ENCODE assay signal across 19 cellular contexts in genomic region chr20:64090165-64090564, GRCh38. TPM values are rescaled to one million over a fixed set of nuclear protein-coding genes. Genes with fewer than 3 reads are reported as not detected.
DNase-seq lines count a peak whose midpoint lies in the region; FAIRE-seq and TF ChIP-seq lines count a peak whose summit lies in the region.
"Had no signal": no experiment of that assay in that cellular context is flagged by ENCODE, and none has a peak within 500 bp of the region (broad histone marks: within the 10 kb centered on the region; RNA-seq: fewer than 3 reads in every experiment).

No MANE protein-coding gene starts in this region.

- no TSS peak for BruUV-seq in mammary epithelial cell (replicated peaks; lab: Mats Ljungman, UMichigan)

- CTCF ChIA-PET in mammary epithelial cell (lab: Charles Lee; ENCODE audit: low non-redundant PET): no interaction called here

- intact Hi-C loops in mammary epithelial cell (cut with micrococcal nuclease): no loop called here

- FAIRE-seq in HTR-8/SVneo (lab: Jason Lieb, UNC): peak; percentile 60

- dilution Hi-C loops in mammary epithelial cell (cut with HindIII; ENCODE audit: low sequenced_read_pairs): no loop called here

- no peaks in the 10 kb centered on the region for H3K4me1 ChIP-seq in mammary epithelial cell (ENCODE audit: insufficient read depth, low read length)
- H3K4me1 ChIP-seq: sigmoid colon had no signal

- WGBS in mammary epithelial cell (ENCODE audit: low coverage, missing lambda C conversion rate): 69% methylated on average over 6 of the region's 10 CpGs

- H3K79me2 ChIP-seq in neural cell (replicated peaks; ENCODE audit: insufficient read depth, low read length) (peaks cover 6% of the 10 kb centered on the region), mammary epithelial cell (ENCODE audit: insufficient read depth, low read length) (no peaks in the 10 kb centered on the region)

- H3K4me2 ChIP-seq in neural cell (ENCODE audit: low read length) (peak overlapping the region; percentile 72), mammary epithelial cell (ENCODE audit: insufficient read depth, low read depth, low read length) (no peak overlapping the region)
- H3K4me2 ChIP-seq: BLaER1, GM23338 had no signal

- no peak overlapping the region for H2AFZ ChIP-seq in neural cell (ENCODE audit: low read depth, low read length)
- no peak overlapping the region for H2AFZ ChIP-seq in mammary epithelial cell (ENCODE audit: low read depth, low read length)
- H2AFZ ChIP-seq: GM23338 had no signal

- peak; percentile 74 for TF ChIP-seq EP300 in neural cell (conservative IDR thresholded peaks at IDR 0.05; ENCODE audit: poor library complexity, severe bottlenecking)

- H3K9ac ChIP-seq in neural cell (ENCODE audit: low read length): peak overlapping the region; percentile 68
- H3K9ac ChIP-seq in mammary epithelial cell (ENCODE audit: insufficient read depth, low read length): no peak overlapping the region
- H3K9ac ChIP-seq: BLaER1 had no signal

- DNase-seq in DMS79 (lab: John Stamatoyannopoulos, UW) (peak; percentile 33), HTR-8/SVneo (ENCODE audit: insufficient read length, low spot score) (no peak), anterior cingulate cortex (lab: John Stamatoyannopoulos, UW) (peak in 35 of 58 donors; percentile 19 to 88 (median 41)), coronary artery (ENCODE audit: low spot score) (no peak), mammary epithelial cell (no peak), H4 (ENCODE audit: low spot score) (no peak)
- DNase-seq: activated B cell treated with CpG ODN at 0.5 μM for 24 hours; activated effector memory CD4-positive, alpha-beta T cell treated with anti-CD3 and anti-CD28 coated beads, Interleukin-2, amount 50 U/mL, for 16 hours; aorta; dermis blood vessel endothelial cell; nephron progenitor cell; sigmoid colon; stimulated activated CD4-positive, alpha-beta T cell treated with anti-CD3 and anti-CD28 coated beads, Interleukin-2, amount 100 ng/mL, for 48 hours had no signal

- H3F3A ChIP-seq in neural cell (ENCODE audit: insufficient read depth, low read length, poor library complexity, severe bottlenecking): no peaks in the 10 kb centered on the region

- H3K36me3 ChIP-seq in neural cell (ENCODE audit: insufficient read depth, low read length) (no peaks in the 10 kb centered on the region), mammary epithelial cell (ENCODE audit: insufficient read depth, low read length) (no peaks in the 10 kb centered on the region)
- H3K36me3 ChIP-seq: BLaER1, sigmoid colon, thoracic aorta had no signal

- TF ChIP-seq CTCF in neural cell (IDR thresholded peaks at IDR 0.05; ENCODE audit: poor library complexity, severe bottlenecking) (no peak), coronary artery (IDR thresholded peaks at IDR 0.05) (no peak), mammary epithelial cell (conservative IDR thresholded peaks at IDR 0.05 in 1 of 2, IDR thresholded peaks at IDR 0.05 in 1 of 2; ENCODE audit: extremely low read depth in 1 of 2, insufficient read depth in 1 of 2, low read depth in 1 of 2, low read length in 2 of 2) (no peak)

- no peak for TF ChIP-seq RAD21 in neural cell (conservative IDR thresholded peaks at IDR 0.05)

- in situ Hi-C loops in mammary epithelial cell (cut with MboI; ENCODE audit: low sequenced_read_pairs in 2 of 2): no loop called here

- no peaks in the 10 kb centered on the region for H4K20me1 ChIP-seq in neural cell (ENCODE audit: insufficient read depth)
- H4K20me1 ChIP-seq in mammary epithelial cell (ENCODE audit: insufficient read depth, low read length): no peaks in the 10 kb centered on the region

- H3K27me3 ChIP-seq in neural cell (ENCODE audit: insufficient read depth, low read depth, low read length): peaks cover 2% of the 10 kb centered on the region
- no peaks in the 10 kb centered on the region for H3K27me3 ChIP-seq in mammary epithelial cell (ENCODE audit: insufficient read depth, low read length)

- H3K9me2 ChIP-seq in neural cell (ENCODE audit: insufficient read depth, low read length): no peaks in the 10 kb centered on the region

- H3K4me3 ChIP-seq in neural cell (ENCODE audit: low read length) (peak overlapping the region; percentile 59), coronary artery (no peak overlapping the region), mammary epithelial cell (replicated peaks in 1 of 3; ENCODE audit: insufficient read depth in 1 of 3, low read depth in 2 of 3, low read length in 3 of 3) (no peak overlapping the region)
- H3K4me3 ChIP-seq: BLaER1, GM23338, sigmoid colon, thoracic aorta had no signal

- H3K9me3 ChIP-seq in neural cell (ENCODE audit: low read length) (no peaks in the 10 kb centered on the region), mammary epithelial cell (replicated peaks; ENCODE audit: insufficient read depth, low read length) (no peaks in the 10 kb centered on the region)
- H3K9me3 ChIP-seq: sigmoid colon, thoracic aorta had no signal

- H3K27ac ChIP-seq in neural cell (ENCODE audit: low read length): peak overlapping the region; percentile 97
- no peak overlapping the region for H3K27ac ChIP-seq in coronary artery
- no peak overlapping the region for H3K27ac ChIP-seq in mammary epithelial cell (ENCODE audit: insufficient read depth, low read depth, low read length)
- H3K27ac ChIP-seq: BLaER1, RWPE1, sigmoid colon, thoracic aorta had no signal

TF ChIP-seq in neural cell, 6 proteins besides CTCF, POLR2A, EP300 and RAD21:
- TF ChIP-seq SMC3 (conservative IDR thresholded peaks at IDR 0.05; ENCODE audit: poor library complexity) (peak; percentile 45), MXI1 (conservative IDR thresholded peaks at IDR 0.05; ENCODE audit: poor library complexity, severe bottlenecking) (peak; percentile 87), TAF1 (IDR thresholded peaks at IDR 0.05; ENCODE audit: low read depth) (no peak), POLR2AphosphoS5 (IDR thresholded peaks at IDR 0.05) (peak; percentile 56)

RNA-seq across cellular contexts. Expression of gene LKAAEAR1, which starts 6.0 kb away (rescaled TPM):
- 9.3 and 16.3 TPM in 2 replicates for polyA plus RNA-seq in neural cell
- polyA minus RNA-seq in neural cell: 1.4 and 1.9 TPM in 2 replicates
- total RNA-seq in mammary epithelial cell: under 1 TPM in 1 of 2 donors, not detected in 1; 0.33 TPM
- 0.15 TPM for polyA plus RNA-seq in mammary epithelial cell
- polyA minus RNA-seq in mammary epithelial cell: not detected
- 0.60 TPM in 1 of 2 replicates, not detected in the other for total RNA-seq in H4 (2014; rRNA removed; shearing (Covaris generic))
- total RNA-seq: aorta, dermis blood vessel endothelial cell, GM23338, thoracic aorta had no signal
- polyA plus RNA-seq: aorta had no signal

RNA-seq across cellular contexts. Expression of gene OPRL1, which starts 10.3 kb away (rescaled TPM):
- polyA plus RNA-seq in neural cell (18.3 and 18.4 TPM in 2 replicates), mammary epithelial cell (0.24 TPM)
- polyA minus RNA-seq in neural cell (22.6 and 26.1 TPM in 2 replicates), mammary epithelial cell (0.21 TPM)
- total RNA-seq in mammary epithelial cell: under 1 TPM; 0.38 to 0.50 TPM
- 0.23 and 0.97 TPM in 2 replicates for total RNA-seq in H4 (2014; rRNA removed; shearing (Covaris generic))

RNA-seq across cellular contexts. Expression of gene RGS19, which starts 10.8 kb away (rescaled TPM):
- 2.6 and 3.4 TPM in 2 replicates for polyA plus RNA-seq in neural cell
- 1.5 and 2.5 TPM in 2 replicates for polyA minus RNA-seq in neural cell
- 10 to 100 TPM in 1 of 2 donors, 1 to 10 TPM in 1; 9.5 to 15.9 TPM for total RNA-seq in mammary epithelial cell
- polyA plus RNA-seq in mammary epithelial cell: 13.9 TPM
- polyA minus RNA-seq in mammary epithelial cell: 8.8 TPM
- total RNA-seq in H4 (2014; rRNA removed; shearing (Covaris generic)): 18.5 and 19.8 TPM in 2 replicates

RNA-seq across cellular contexts. Expression of gene NPBWR2, which starts 17.2 kb away (rescaled TPM):
- polyA plus RNA-seq in neural cell (not detected in 2 replicates), mammary epithelial cell (not detected)
- polyA minus RNA-seq in neural cell (not detected in 2 replicates), mammary epithelial cell (not detected)
- not detected for total RNA-seq in mammary epithelial cell
- not detected in 2 replicates for total RNA-seq in H4 (2014; rRNA removed; shearing (Covaris generic))
- total RNA-seq: activated B cell treated with CpG ODN at 0.5 μM for 24 hours, aorta, dermis blood vessel endothelial cell, esophagus mucosa, GM23338, sigmoid colon, thoracic aorta had no signal
- polyA plus RNA-seq: aorta, GM23338, sigmoid colon had no signal

RNA-seq across cellular contexts. Expression of gene TCEA2, which starts 27.2 kb away (rescaled TPM):
- 87.7 and 103 TPM in 2 replicates for polyA plus RNA-seq in neural cell
- 39.2 and 39.9 TPM in 2 replicates for polyA minus RNA-seq in neural cell
- total RNA-seq in mammary epithelial cell: 10 to 100 TPM; 15.7 to 37.9 TPM
- polyA plus RNA-seq in mammary epithelial cell: 15.6 TPM
- 26.4 TPM for polyA minus RNA-seq in mammary epithelial cell
- 40.6 and 41.7 TPM in 2 replicates for total RNA-seq in H4 (2014; rRNA removed; shearing (Covaris generic))

Comparison
In these comparisons a context has a peak if more than half of its experiments do, and no peak if none do; other contexts are left out.
1. DNase-seq: peak in DMS79 (single experiment) and anterior cingulate cortex (35 of 58); none in HTR-8/SVneo (single experiment), coronary artery (single experiment), mammary epithelial cell (single experiment) and H4 (single experiment).